ENCODE assay signal across 7 cellular contexts in genomic region chr3:114383875-114384557, GRCh38.
DNase-seq lines count a peak whose midpoint lies in the region; ATAC-seq and TF ChIP-seq lines count a peak whose summit lies in the region.

No MANE protein-coding gene starts in this region.

- ATAC-seq in HG02571 (IDR thresholded peaks at IDR 0.05; ENCODE audit: unreplicated experiment) = peak; percentile 84

- DNase-seq in NCI-H1436 (lab: John Stamatoyannopoulos, UW) (peak; percentile 71), UCSD-AML1 (lab: John Stamatoyannopoulos, UW; ENCODE audit: unreplicated experiment) (peak; percentile 34), brain microvascular endothelial cell (peak; percentile 81), iPS-NIHi11 (ENCODE audit: low spot score) (peak; percentile 78)

- H3K4me3 ChIP-seq in GM12875 (ENCODE audit: low read depth, low read length) (no peak overlapping the region), brain microvascular endothelial cell (ENCODE audit: low read depth, low read length) (peak overlapping the region; percentile 40), skin epidermis (peak overlapping the region; percentile 19 to 40 (median 21))

- no peaks in the 10 kb centered on the region for H3K27me3 ChIP-seq in brain microvascular endothelial cell (replicated peaks)

- H3K36me3 ChIP-seq in brain microvascular endothelial cell (replicated peaks) = no peaks in the 10 kb centered on the region

- H3K27ac ChIP-seq in brain microvascular endothelial cell (peak overlapping the region; percentile 69), skin epidermis (peak overlapping the region in 19 of 21 experiments; percentile 35 to 85 (median 67))

- TF ChIP-seq CTCF in GM12875 (IDR thresholded peaks at IDR 0.05; ENCODE audit: borderline replicate concordance, insufficient read depth, low read depth, low read length) (peak; percentile 90), brain microvascular endothelial cell (IDR thresholded peaks at IDR 0.05; ENCODE audit: low read depth, low read length, missing control alignments) (peak; percentile 97)

- in situ Hi-C loops in brain microvascular endothelial cell (cut with HindIII; ENCODE audit: low pct_ligation_motif_present, low sequenced_read_pairs) = no loop called here
